In the genomic region with DNA sequence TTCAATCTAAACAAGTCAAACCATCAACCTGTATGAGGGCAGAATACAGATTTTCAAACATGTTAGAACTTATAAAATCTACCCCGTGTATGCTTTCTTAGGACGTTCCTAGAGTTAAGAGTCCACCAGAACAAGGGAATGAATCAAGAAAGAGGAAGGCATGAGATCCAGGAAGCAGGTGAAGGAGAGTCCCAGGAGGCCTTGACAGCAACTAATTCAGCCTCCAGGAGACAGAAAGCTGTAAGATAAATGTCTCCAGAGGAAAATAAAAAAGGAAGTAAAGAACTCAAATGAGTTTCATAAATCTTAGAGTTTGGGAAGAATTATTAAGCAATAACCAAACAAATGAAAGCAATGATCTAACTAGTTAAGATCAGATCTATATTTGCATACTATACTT, we compare ENCODE assay signal across 14 cellular contexts. TPM values are rescaled to one million over a fixed set of nuclear protein-coding genes. Genes with fewer than 3 reads are reported as not detected.
DNase-seq lines count a peak whose midpoint lies in the region; ATAC-seq and TF ChIP-seq lines count a peak whose summit lies in the region.
"Had no signal": no experiment of that assay in that cellular context is flagged by ENCODE, and none has a peak within 500 bp of the region (broad histone marks: within the 10 kb centered on the region; RNA-seq: fewer than 3 reads in every experiment).

No MANE protein-coding gene starts in this region.

- no peaks in the 10 kb centered on the region for H3F3A ChIP-seq in PC-9 (ENCODE audit: insufficient read depth, low read depth)

- H3K27me3 Mint-ChIP-seq in CD8-positive, alpha-beta memory T cell = no peaks in the 10 kb centered on the region
- H3K27me3 Mint-ChIP-seq in effector memory CD8-positive, alpha-beta T cell = no peaks in the 10 kb centered on the region

- CTCF ChIA-PET in CD8-positive, alpha-beta memory T cell (lab: Charles Lee) = interaction anchor here (2.0 to 2.6 kb wide), 2 partner anchors 11 to 299 kb away, joined by 7 to 10 read pairs; no protein-coding TSS in a partner anchor
- CTCF ChIA-PET in PC-9 (lab: Charles Lee) = no interaction called here
- CTCF ChIA-PET in HEK293T (lab: Yijun Ruan, JAX) = no interaction called here

- H3K27me3 ChIP-seq in CD8-positive, alpha-beta memory T cell (ENCODE audit: insufficient read depth, low read length, poor library complexity, severe bottlenecking) = no peaks in the 10 kb centered on the region
- H3K27me3 ChIP-seq in PC-9 (ENCODE audit: insufficient read depth, low read depth) = no peaks in the 10 kb centered on the region
- H3K27me3 ChIP-seq: gastroesophageal sphincter had no signal

- H3K4me1 ChIP-seq in CD8-positive, alpha-beta memory T cell (ENCODE audit: insufficient read depth, low read length) = peaks cover 42% of the 10 kb centered on the region
- peaks cover 14% of the 10 kb centered on the region for H3K4me1 ChIP-seq in PC-9 (replicated peaks; ENCODE audit: insufficient read depth)

- H3K4me3 ChIP-seq in CD8-positive, alpha-beta memory T cell (ENCODE audit: low read length) = no peak overlapping the region
- H3K4me3 ChIP-seq in PC-9 = no peak overlapping the region
- H3K4me3 ChIP-seq: gastroesophageal sphincter had no signal

- peaks cover 3 to 55% (median 20%) of the 10 kb centered on the region in 3 donors for H3K36me3 Mint-ChIP-seq in CD8-positive, alpha-beta memory T cell
- H3K36me3 Mint-ChIP-seq in effector memory CD8-positive, alpha-beta T cell (ENCODE audit: insufficient read depth) = peaks cover 34% of the 10 kb centered on the region

- intact Hi-C loops in PC-9 (cut with micrococcal nuclease; ENCODE audit: unreplicated experiment) = no loop called here

- DNase-seq in AML-193 (lab: John Stamatoyannopoulos, UW) (peak; percentile 32 to 58), PC-9 (no peak), HEK293T (ENCODE audit: extremely low spot score) (no peak)
- DNase-seq in CD8-positive, alpha-beta memory T cell = no peak
- DNase-seq in effector memory CD8-positive, alpha-beta T cell = no peak
- DNase-seq: effector memory CD4-positive, alpha-beta T cell; KG1; kidney glomerular epithelial cell; NCI-H2081 treated with DMSO at 0.1 percent for 48 hours had no signal

- H3K27ac ChIP-seq in CD8-positive, alpha-beta memory T cell (ENCODE audit: low read depth, low read length) = no peak overlapping the region
- no peak overlapping the region for H3K27ac ChIP-seq in PC-9
- H3K27ac ChIP-seq: C4-2B, gastroesophageal sphincter had no signal

- no peaks in the 10 kb centered on the region for H3K9me2 ChIP-seq in PC-9 (ENCODE audit: insufficient read depth)

- H3K36me3 ChIP-seq in CD8-positive, alpha-beta memory T cell (ENCODE audit: insufficient read depth, low read length) = peaks cover 23% of the 10 kb centered on the region
- peaks cover 27% of the 10 kb centered on the region for H3K36me3 ChIP-seq in PC-9 (ENCODE audit: low read depth)

- no TSS peak for BruUV-seq in PC-9 (replicated peaks; lab: Mats Ljungman, UMichigan)

- H3K27ac Mint-ChIP-seq in CD8-positive, alpha-beta memory T cell = peak overlapping the region in 7 of 8 donors; percentile 8 to 92 (median 53)
- peak overlapping the region in 1 of 2 donors; percentile 33 for H3K27ac Mint-ChIP-seq in effector memory CD8-positive, alpha-beta T cell

- peak overlapping the region; percentile 0 to 92 (median 13) for H3K4me3 Mint-ChIP-seq in CD8-positive, alpha-beta memory T cell
- peak overlapping the region; percentile 3 to 80 for H3K4me3 Mint-ChIP-seq in effector memory CD8-positive, alpha-beta T cell

- H2AFZ ChIP-seq in PC-9 = no peak overlapping the region

- no peak for ATAC-seq in effector memory CD8-positive, alpha-beta T cell (replicated peaks)
- no peak for ATAC-seq in GM21447 (IDR thresholded peaks at IDR 0.05; ENCODE audit: unreplicated experiment)
- no peak for ATAC-seq in GM18511 (IDR thresholded peaks at IDR 0.05; ENCODE audit: unreplicated experiment)
- ATAC-seq in GM18861 (IDR thresholded peaks at IDR 0.05; ENCODE audit: unreplicated experiment) = no peak
- ATAC-seq: gastroesophageal sphincter had no signal

- POLR2A ChIA-PET in CD8-positive, alpha-beta memory T cell (lab: Charles Lee) = no interaction called here
- POLR2A ChIA-PET in PC-9 (lab: Charles Lee; ENCODE audit: unreplicated experiment) = no interaction called here
- POLR2A ChIA-PET in HEK293T (lab: Yijun Ruan, JAX) = no interaction called here

- no peaks in the 10 kb centered on the region for H3K9me3 Mint-ChIP-seq in CD8-positive, alpha-beta memory T cell
- H3K9me3 Mint-ChIP-seq in effector memory CD8-positive, alpha-beta T cell = no peaks in the 10 kb centered on the region

- H4K20me1 ChIP-seq in PC-9 (ENCODE audit: insufficient read depth) = peaks cover 28% of the 10 kb centered on the region

- no peaks in the 10 kb centered on the region for H3K9me3 ChIP-seq in CD8-positive, alpha-beta memory T cell (ENCODE audit: low read length)
- H3K9me3 ChIP-seq in PC-9 (ENCODE audit: insufficient read depth, low read depth) = no peaks in the 10 kb centered on the region
- H3K9me3 ChIP-seq: gastroesophageal sphincter had no signal

- no peak for TF ChIP-seq CTCF in PC-9 (conservative IDR thresholded peaks at IDR 0.05)

- peak overlapping the region; percentile 94; the same call in 1 of the 2 replicates for H3K4me2 ChIP-seq in PC-9

- H3K4me1 Mint-ChIP-seq in CD8-positive, alpha-beta memory T cell = peaks cover 61 to 78% (median 76%) of the 10 kb centered on the region in 3 donors
- peaks cover 44 to 60% of the 10 kb centered on the region in 2 donors for H3K4me1 Mint-ChIP-seq in effector memory CD8-positive, alpha-beta T cell (ENCODE audit: low read depth in 2 of 2)

- H3K79me2 ChIP-seq in PC-9 (ENCODE audit: low read depth) = peaks cover 66% of the 10 kb centered on the region

TF ChIP-seq in HEK293T, 16 proteins besides CTCF, POLR2A, EP300 and RAD21:
- TF ChIP-seq ELF4 (IDR thresholded peaks at IDR 0.05) = no peak
- TF ChIP-seq ARNT (IDR thresholded peaks at IDR 0.05) = no peak
- no peak for TF ChIP-seq LEF1 (IDR thresholded peaks at IDR 0.05; ENCODE audit: borderline replicate concordance)

RNA-seq across cellular contexts. Expression of gene BRD7, which starts 2.7 kb away (rescaled TPM):
- total RNA-seq in CD8-positive, alpha-beta memory T cell = 100 to 1,000 TPM; 101 to 103 TPM
- 55.7 TPM for polyA plus RNA-seq in CD8-positive, alpha-beta memory T cell
- 72.1 and 76.6 TPM in 2 replicates for total RNA-seq in PC-9 (2021)

Comparison
In these comparisons a context has a peak if more than half of its experiments do, and no peak if none do; other contexts are left out.
1. DNase-seq: peak in AML-193 (2 of 2); none in CD8-positive, alpha-beta memory T cell (0 of 5), PC-9 (0 of 2), effector memory CD8-positive, alpha-beta T cell (0 of 3) and HEK293T (single experiment).